Comparison of ENCODE assay signal across 1 cellular context in the genomic region with DNA sequence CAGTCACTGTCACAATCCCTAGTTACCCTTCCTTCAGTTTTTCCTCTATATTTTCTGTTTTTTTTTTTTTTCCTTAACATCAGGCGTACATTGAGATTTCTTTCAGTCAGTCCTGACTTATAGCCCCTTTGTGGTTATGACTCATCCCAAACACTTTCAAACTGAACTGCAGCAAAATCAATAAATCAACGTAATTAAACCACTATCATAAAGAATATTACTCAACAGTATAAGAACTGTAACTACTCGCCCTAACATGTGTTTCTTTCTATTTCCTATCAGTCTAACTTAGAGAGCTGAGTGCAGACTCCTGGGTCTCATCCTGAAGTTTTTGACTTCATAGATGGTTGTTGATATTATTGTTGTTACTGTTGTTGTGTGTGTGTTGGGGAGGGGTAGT.
TF ChIP-seq lines count a peak whose summit lies in the region.

No MANE protein-coding gene starts in this region.

TF ChIP-seq in GM12878, 131 proteins besides CTCF, POLR2A, EP300 and RAD21:
- TF ChIP-seq, protein P1, sequence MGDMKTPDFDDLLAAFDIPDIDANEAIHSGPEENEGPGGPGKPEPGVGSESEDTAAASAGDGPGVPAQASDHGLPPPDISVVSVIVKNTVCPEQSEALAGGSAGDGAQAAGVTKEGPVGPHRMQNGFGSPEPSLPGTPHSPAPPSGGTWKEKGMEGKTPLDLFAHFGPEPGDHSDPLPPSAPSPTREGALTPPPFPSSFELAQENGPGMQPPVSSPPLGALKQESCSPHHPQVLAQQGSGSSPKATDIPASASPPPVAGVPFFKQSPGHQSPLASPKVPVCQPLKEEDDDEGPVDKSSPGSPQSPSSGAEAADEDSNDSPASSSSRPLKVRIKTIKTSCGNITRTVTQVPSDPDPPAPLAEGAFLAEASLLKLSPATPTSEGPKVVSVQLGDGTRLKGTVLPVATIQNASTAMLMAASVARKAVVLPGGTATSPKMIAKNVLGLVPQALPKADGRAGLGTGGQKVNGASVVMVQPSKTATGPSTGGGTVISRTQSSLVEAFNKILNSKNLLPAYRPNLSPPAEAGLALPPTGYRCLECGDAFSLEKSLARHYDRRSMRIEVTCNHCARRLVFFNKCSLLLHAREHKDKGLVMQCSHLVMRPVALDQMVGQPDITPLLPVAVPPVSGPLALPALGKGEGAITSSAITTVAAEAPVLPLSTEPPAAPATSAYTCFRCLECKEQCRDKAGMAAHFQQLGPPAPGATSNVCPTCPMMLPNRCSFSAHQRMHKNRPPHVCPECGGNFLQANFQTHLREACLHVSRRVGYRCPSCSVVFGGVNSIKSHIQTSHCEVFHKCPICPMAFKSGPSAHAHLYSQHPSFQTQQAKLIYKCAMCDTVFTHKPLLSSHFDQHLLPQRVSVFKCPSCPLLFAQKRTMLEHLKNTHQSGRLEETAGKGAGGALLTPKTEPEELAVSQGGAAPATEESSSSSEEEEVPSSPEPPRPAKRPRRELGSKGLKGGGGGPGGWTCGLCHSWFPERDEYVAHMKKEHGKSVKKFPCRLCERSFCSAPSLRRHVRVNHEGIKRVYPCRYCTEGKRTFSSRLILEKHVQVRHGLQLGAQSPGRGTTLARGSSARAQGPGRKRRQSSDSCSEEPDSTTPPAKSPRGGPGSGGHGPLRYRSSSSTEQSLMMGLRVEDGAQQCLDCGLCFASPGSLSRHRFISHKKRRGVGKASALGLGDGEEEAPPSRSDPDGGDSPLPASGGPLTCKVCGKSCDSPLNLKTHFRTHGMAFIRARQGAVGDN (IDR thresholded peaks at IDR 0.05), result no peak
- TF ChIP-seq BCL11A (IDR thresholded peaks at IDR 0.05; ENCODE audit: low read depth, low read length) (no peak), SREBF2 (IDR thresholded peaks at IDR 0.05; ENCODE audit: low read length) (no peak), SP1 (IDR thresholded peaks at IDR 0.05; ENCODE audit: low read depth, low read length) (no peak)
- TF ChIP-seq, protein P2, sequence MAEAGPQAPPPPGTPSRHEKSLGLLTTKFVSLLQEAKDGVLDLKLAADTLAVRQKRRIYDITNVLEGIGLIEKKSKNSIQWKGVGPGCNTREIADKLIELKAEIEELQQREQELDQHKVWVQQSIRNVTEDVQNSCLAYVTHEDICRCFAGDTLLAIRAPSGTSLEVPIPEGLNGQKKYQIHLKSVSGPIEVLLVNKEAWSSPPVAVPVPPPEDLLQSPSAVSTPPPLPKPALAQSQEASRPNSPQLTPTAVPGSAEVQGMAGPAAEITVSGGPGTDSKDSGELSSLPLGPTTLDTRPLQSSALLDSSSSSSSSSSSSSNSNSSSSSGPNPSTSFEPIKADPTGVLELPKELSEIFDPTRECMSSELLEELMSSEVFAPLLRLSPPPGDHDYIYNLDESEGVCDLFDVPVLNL (IDR thresholded peaks at IDR 0.05; ENCODE audit: low read depth, low read length), result no peak
